22 cellular contexts compared by ENCODE assay signal in the genomic region with DNA sequence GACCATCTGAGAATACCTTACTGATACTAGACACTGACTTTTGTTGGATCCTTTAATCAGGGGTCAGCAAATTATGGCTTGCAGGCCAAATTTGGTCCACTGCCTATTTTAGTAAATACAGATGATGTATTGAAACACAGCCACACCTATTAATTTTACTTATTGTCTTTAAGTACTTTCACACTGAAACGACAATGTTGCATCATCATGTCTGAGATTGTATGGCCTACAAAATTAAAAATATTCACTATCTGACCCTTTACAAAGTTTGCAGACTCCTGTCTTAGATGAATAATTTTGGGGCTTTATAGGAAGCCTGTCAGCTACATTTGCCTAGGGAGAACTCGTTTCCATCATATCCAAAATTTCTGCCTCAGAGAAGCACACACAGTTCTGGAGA.
DNase-seq lines count a peak whose midpoint lies in the region; ATAC-seq, FAIRE-seq and TF ChIP-seq lines count a peak whose summit lies in the region.
"Had no signal": no experiment of that assay in that cellular context is flagged by ENCODE, and none has a peak within 500 bp of the region (broad histone marks: within the 10 kb centered on the region; RNA-seq: fewer than 3 reads in every experiment).

No MANE protein-coding gene starts in this region.

- H3K9ac ChIP-seq in HepG2 (ENCODE audit: insufficient read depth, low read depth, low read length) = no peak overlapping the region
- no peak overlapping the region for H3K9ac ChIP-seq in astrocyte (ENCODE audit: low read length)
- no peak overlapping the region for H3K9ac ChIP-seq in smooth muscle cell (ENCODE audit: low read depth)
- H3K9ac ChIP-seq: BLaER1 treated with 17β-estradiol and CSF1 and Interleukin-3, amounts not matched to agents 10 nM and 100 nM had no signal

- BruUV-seq in HepG2 (replicated peaks; lab: Mats Ljungman, UMichigan) = no TSS peak

- CTCF ChIA-PET in HepG2 (lab: Yijun Ruan, JAX; ENCODE audit: low intra/inter-chr PET ratio, low total read pairs) = no interaction called here

- in situ Hi-C loops in HepG2 (cut with HindIII; ENCODE audit: extremely low pct_ligation_motif_present, low pct_unique_long_range_greater_than_20kb) = no loop called here

- DNase-seq in HepG2 (ENCODE audit: low spot score) = no peak
- no peak for DNase-seq in right lobe of liver
- DNase-seq in astrocyte (ENCODE audit: low read depth) = no peak
- no peak for DNase-seq in nephron progenitor cell
- no peak for DNase-seq in NCI-H2171 (lab: John Stamatoyannopoulos, UW)
- DNase-seq in smooth muscle cell (lab: John Stamatoyannopoulos, UW; ENCODE audit: unreplicated experiment) = no peak
- DNase-seq: AML-193; Caco-2; Calu3; CD4-positive, alpha-beta T cell; CD8-positive, alpha-beta T cell; DMS79 treated with DMSO at 0.1 percent for 48 hours; GF-D8 had no signal

- TF ChIP-seq EP300 in HepG2 (IDR thresholded peaks at IDR 0.05; ENCODE audit: low read depth in 2 of 2, low read length in 2 of 2) (no peak), HepG2 (CRISPR knock-in tag; IDR thresholded peaks at IDR 0.05; ENCODE audit: borderline replicate concordance) (no peak)

- WGBS in HepG2 (ENCODE audit: low lambda C conversion rate) = 0% methylated on average over 2 of the region's 2 CpGs
- WGBS in right lobe of liver (ENCODE audit: insufficient coverage, low coverage, low lambda C conversion rate, missing lambda C conversion rate) = 69% methylated on average over 2 of the region's 2 CpGs
- 89% methylated on average over 2 of the region's 2 CpGs for WGBS in smooth muscle cell (ENCODE audit: low lambda C conversion rate)

- H3K4me1 ChIP-seq in HepG2 (ENCODE audit: insufficient read depth, low read length) (peaks cover 13% of the 10 kb centered on the region), right lobe of liver (no peaks in the 10 kb centered on the region), astrocyte (ENCODE audit: insufficient read depth, low read length) (peaks cover 15% of the 10 kb centered on the region), smooth muscle cell (ENCODE audit: low read depth) (no peaks in the 10 kb centered on the region)

- TF ChIP-seq CTCF in HepG2 (CRISPR knock-in tag; IDR thresholded peaks at IDR 0.05) = no peak
- no peak for TF ChIP-seq CTCF in right lobe of liver (IDR thresholded peaks at IDR 0.05)
- no peak for TF ChIP-seq CTCF in astrocyte (IDR thresholded peaks at IDR 0.05; ENCODE audit: insufficient read depth, low read depth, low read length)
- no peak for TF ChIP-seq CTCF in nephron progenitor cell (IDR thresholded peaks at IDR 0.05)
- TF ChIP-seq CTCF in smooth muscle cell (IDR thresholded peaks at IDR 0.05; ENCODE audit: borderline replicate concordance, insufficient read depth, poor library complexity, severe bottlenecking) = no peak

- ATAC-seq in HepG2 (no peak), right lobe of liver (no peak)
- ATAC-seq: A549; CD8-positive, alpha-beta T cell had no signal

- no peak for FAIRE-seq in HepG2 (lab: Jason Lieb, UNC)
- FAIRE-seq in astrocyte (lab: Jason Lieb, UNC) = no peak
- FAIRE-seq: D721Med, G401.6, GM12891, GM19239 had no signal

- H3K4me3 Mint-ChIP-seq in astrocyte (ENCODE audit: unreplicated experiment) (no peak overlapping the region), nephron progenitor cell (no peak overlapping the region)
- H3K4me3 Mint-ChIP-seq: B cell; CD4-positive, alpha-beta T cell; CD8-positive, alpha-beta T cell had no signal

- H3K27me3 ChIP-seq in HepG2 (ENCODE audit: control insufficient read depth in 1 of 2, insufficient read depth in 2 of 2, low read length in 2 of 2) (peaks cover 0 to 3% of the 10 kb centered on the region in 2 experiments; a peak in 2 of 5 replicates), right lobe of liver (no peaks in the 10 kb centered on the region), astrocyte (ENCODE audit: insufficient read depth, low read length) (no peaks in the 10 kb centered on the region), smooth muscle cell (ENCODE audit: low read depth) (no peaks in the 10 kb centered on the region)
- H3K27me3 ChIP-seq: BLaER1 treated with 17β-estradiol and CSF1 and Interleukin-3, amounts not matched to agents 10 nM and 100 nM had no signal

- H3K9me3 ChIP-seq in HepG2 (ENCODE audit: low read length) (peaks cover 11% of the 10 kb centered on the region; the same call in 1 of the 2 replicates), right lobe of liver (no peaks in the 10 kb centered on the region), astrocyte (ENCODE audit: insufficient read depth, low read depth, low read length) (no peaks in the 10 kb centered on the region), smooth muscle cell (replicated peaks; ENCODE audit: low read depth) (no peaks in the 10 kb centered on the region)
- H3K9me3 ChIP-seq: A549 had no signal

- H3K4me2 ChIP-seq in HepG2 (ENCODE audit: low read depth, low read length) (no peak overlapping the region), astrocyte (ENCODE audit: low read length) (no peak overlapping the region), smooth muscle cell (no peak overlapping the region)
- H3K4me2 ChIP-seq: A549; BLaER1 treated with 17β-estradiol and CSF1 and Interleukin-3, amounts not matched to agents 10 nM and 100 nM had no signal

- POLR2A ChIA-PET in HepG2 (lab: Yijun Ruan, JAX) = no interaction called here

- no peak for TF ChIP-seq RAD21 in HepG2 (CRISPR knock-in tag; IDR thresholded peaks at IDR 0.05)

- H4K20me1 ChIP-seq in HepG2 (ENCODE audit: insufficient read depth, low read length) (no peaks in the 10 kb centered on the region), astrocyte (ENCODE audit: insufficient read depth, low read length) (no peaks in the 10 kb centered on the region), smooth muscle cell (ENCODE audit: low read depth) (no peaks in the 10 kb centered on the region)
- H4K20me1 ChIP-seq: BLaER1 treated with 17β-estradiol and CSF1 and Interleukin-3, amounts not matched to agents 10 nM and 100 nM had no signal

- H3F3A ChIP-seq in smooth muscle cell (ENCODE audit: low read depth) = no peaks in the 10 kb centered on the region

- H3K36me3 Mint-ChIP-seq in astrocyte (ENCODE audit: low read depth, unreplicated experiment) = no peaks in the 10 kb centered on the region
- H3K36me3 Mint-ChIP-seq in nephron progenitor cell (ENCODE audit: low read depth) = peaks cover 13% of the 10 kb centered on the region
- H3K36me3 Mint-ChIP-seq: CD8-positive, alpha-beta T cell had no signal

- H3K27ac ChIP-seq in HepG2 (ENCODE audit: extremely low read length, insufficient read depth, low read length) (no peak overlapping the region), right lobe of liver (no peak overlapping the region), astrocyte (ENCODE audit: low read depth, low read length) (no peak overlapping the region), smooth muscle cell (ENCODE audit: low read depth) (no peak overlapping the region)
- H3K27ac ChIP-seq: 22Rv1; A549; BLaER1 treated with 17β-estradiol and CSF1 and Interleukin-3, amounts not matched to agents 10 nM and 100 nM; C4-2B had no signal

- H3K4me1 Mint-ChIP-seq in astrocyte (ENCODE audit: low read depth, unreplicated experiment) (peaks cover 10% of the 10 kb centered on the region), nephron progenitor cell (peaks cover 12% of the 10 kb centered on the region)
- H3K4me1 Mint-ChIP-seq: B cell had no signal

- H3K4me3 ChIP-seq in HepG2 (replicated peaks in 1 of 3; ENCODE audit: insufficient read depth in 1 of 3, low read depth in 2 of 3, low read length in 3 of 3) = no peak overlapping the region
- no peak overlapping the region for H3K4me3 ChIP-seq in right lobe of liver
- H3K4me3 ChIP-seq in astrocyte (ENCODE audit: insufficient read depth, low read depth, low read length) = no peak overlapping the region
- no peak overlapping the region for H3K4me3 ChIP-seq in smooth muscle cell
- H3K4me3 ChIP-seq: A549; BLaER1 treated with 17β-estradiol and CSF1 and Interleukin-3, amounts not matched to agents 10 nM and 100 nM had no signal

- peak overlapping the region; percentile 38 for H3K27ac Mint-ChIP-seq in astrocyte (ENCODE audit: unreplicated experiment)
- peak overlapping the region; percentile 29 for H3K27ac Mint-ChIP-seq in nephron progenitor cell
- H3K27ac Mint-ChIP-seq: B cell; CD4-positive, alpha-beta T cell; CD8-positive, alpha-beta T cell had no signal

- H2AFZ ChIP-seq in HepG2 (ENCODE audit: low read length) (no peak overlapping the region), astrocyte (ENCODE audit: low read depth, low read length) (no peak overlapping the region), smooth muscle cell (ENCODE audit: low read depth) (no peak overlapping the region)

- H3K79me2 ChIP-seq in HepG2 (ENCODE audit: insufficient read depth, low read length) (no peaks in the 10 kb centered on the region), astrocyte (ENCODE audit: insufficient read depth, low read length) (no peaks in the 10 kb centered on the region), smooth muscle cell (ENCODE audit: low read depth) (no peaks in the 10 kb centered on the region)

- H3K27me3 Mint-ChIP-seq in astrocyte (ENCODE audit: low read depth, unreplicated experiment) = no peaks in the 10 kb centered on the region
- peaks cover 3% of the 10 kb centered on the region for H3K27me3 Mint-ChIP-seq in nephron progenitor cell (ENCODE audit: low read depth, poor library complexity)

- H3K9me3 Mint-ChIP-seq in astrocyte (ENCODE audit: unreplicated experiment) (peaks cover 18% of the 10 kb centered on the region), nephron progenitor cell (peaks cover 30% of the 10 kb centered on the region)
- H3K9me3 Mint-ChIP-seq: CD4-positive, alpha-beta T cell had no signal

- intact Hi-C loops in HepG2 (cut with micrococcal nuclease; ENCODE audit: unreplicated experiment) = no loop called here
- intact Hi-C loops in right lobe of liver (cut with DNase I) = no loop called here

- H3K36me3 ChIP-seq in HepG2 (replicated peaks in 1 of 2; ENCODE audit: control insufficient read depth in 1 of 2, insufficient read depth in 2 of 2, low read length in 2 of 2) = no peaks in the 10 kb centered on the region
- no peaks in the 10 kb centered on the region for H3K36me3 ChIP-seq in right lobe of liver
- no peaks in the 10 kb centered on the region for H3K36me3 ChIP-seq in astrocyte (ENCODE audit: insufficient read depth, low read length)
- H3K36me3 ChIP-seq in smooth muscle cell (ENCODE audit: low read depth) = no peaks in the 10 kb centered on the region
- H3K36me3 ChIP-seq: BLaER1 treated with 17β-estradiol and CSF1 and Interleukin-3, amounts not matched to agents 10 nM and 100 nM had no signal

- TF ChIP-seq POLR2A in HepG2 (IDR thresholded peaks at IDR 0.05; ENCODE audit: insufficient read depth in 1 of 2, low read depth in 2 of 2, low read length in 2 of 2) (no peak), right lobe of liver (IDR thresholded peaks at IDR 0.05) (no peak)

TF ChIP-seq in HepG2, 621 proteins besides CTCF, POLR2A, EP300 and RAD21 (continues in another document):
- TF ChIP-seq, protein P1, sequence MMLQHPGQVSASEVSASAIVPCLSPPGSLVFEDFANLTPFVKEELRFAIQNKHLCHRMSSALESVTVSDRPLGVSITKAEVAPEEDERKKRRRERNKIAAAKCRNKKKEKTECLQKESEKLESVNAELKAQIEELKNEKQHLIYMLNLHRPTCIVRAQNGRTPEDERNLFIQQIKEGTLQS (CRISPR knock-in tag; IDR thresholded peaks at IDR 0.05) = no peak
- TF ChIP-seq ZNF251 (CRISPR knock-in tag; IDR thresholded peaks at IDR 0.05) = no peak
- TF ChIP-seq ZNF3 (CRISPR knock-in tag; IDR thresholded peaks at IDR 0.05) = no peak
- TF ChIP-seq PTBP1 (IDR thresholded peaks at IDR 0.05; ENCODE audit: low read depth, low read length, poor library complexity, severe bottlenecking) = no peak
